8 cellular contexts compared by ENCODE assay signal in the genomic region with DNA sequence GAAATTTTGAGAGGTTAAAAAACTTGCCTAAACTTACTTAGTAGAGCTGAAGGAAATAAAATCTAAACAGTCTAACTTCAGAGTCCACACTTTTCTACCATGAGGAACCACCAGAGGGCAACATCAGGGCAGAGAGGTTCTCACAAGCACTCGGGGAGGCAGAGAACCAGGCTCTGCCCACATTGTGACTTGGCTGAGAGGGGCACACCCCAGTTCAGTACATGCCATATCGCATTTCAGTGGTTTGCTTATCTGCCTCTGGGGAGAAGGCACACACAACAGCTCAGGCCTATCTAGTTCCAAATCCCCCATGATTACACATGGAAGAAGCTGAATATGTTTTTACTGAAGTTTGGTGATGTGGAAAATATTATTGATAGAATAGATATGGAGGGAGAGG. TPM values are rescaled to one million over a fixed set of nuclear protein-coding genes. Genes with fewer than 3 reads are reported as not detected.
DNase-seq lines count a peak whose midpoint lies in the region; ATAC-seq and TF ChIP-seq lines count a peak whose summit lies in the region.

No MANE protein-coding gene starts in this region.

- 23% methylated on average over 2 of the region's 2 CpGs for whole genome bisulfite sequencing in prostate gland

- peak overlapping the region in 2 of 6 donors; percentile 8 to 15 for H3K27ac Mint-ChIP-seq in naive B cell

- no peak overlapping the region for H3K4me3 Mint-ChIP-seq in naive B cell

- H3K36me3 Mint-ChIP-seq in naive B cell, result peaks cover 0 to 7% of the 10 kb centered on the region in 2 donors

- DNase-seq in DMS53 treated with DMSO at 0.1 percent for 48 hours (lab: John Stamatoyannopoulos, UW; ENCODE audit: unreplicated experiment), result peak; percentile 13
- peak; percentile 17 for DNase-seq in GM19240 (ENCODE audit: insufficient read length, low spot score)
- DNase-seq in Peyer's patch, result peak in 1 of 3 donors; percentile 60
- peak; percentile 26 for DNase-seq in epithelial cell of prostate (ENCODE audit: low read depth, low spot score)
- DNase-seq in naive B cell, result peak; percentile 5
- DNase-seq in prostate gland (ENCODE audit: low spot score), result no peak
- no peak for DNase-seq in OCI-M2 (lab: John Stamatoyannopoulos, UW; ENCODE audit: unreplicated experiment)

- no peaks in the 10 kb centered on the region for H3K9me3 ChIP-seq in Peyer's patch
- H3K9me3 ChIP-seq in prostate gland, result no peaks in the 10 kb centered on the region

- intact Hi-C loops in prostate gland (cut with DNase I), result no loop called here

- H3K4me3 ChIP-seq in Peyer's patch, result no peak overlapping the region
- H3K4me3 ChIP-seq in prostate gland, result no peak overlapping the region

- H3K27me3 Mint-ChIP-seq in naive B cell, result peaks cover 13 to 23% (median 16%) of the 10 kb centered on the region in 3 donors

- H3K27ac ChIP-seq in Peyer's patch, result no peak overlapping the region
- no peak overlapping the region for H3K27ac ChIP-seq in epithelial cell of prostate
- no peak overlapping the region for H3K27ac ChIP-seq in prostate gland

- TF ChIP-seq POLR2A in Peyer's patch (IDR thresholded peaks at IDR 0.05) (no peak), prostate gland (IDR thresholded peaks at IDR 0.05) (no peak)

- no peaks in the 10 kb centered on the region for H3K27me3 ChIP-seq in Peyer's patch
- no peaks in the 10 kb centered on the region for H3K27me3 ChIP-seq in prostate gland (replicated peaks; ENCODE audit: insufficient read depth)

- H3K4me1 ChIP-seq in Peyer's patch (no peaks in the 10 kb centered on the region), prostate gland (replicated peaks) (no peaks in the 10 kb centered on the region)

- TF ChIP-seq CTCF in Peyer's patch (IDR thresholded peaks at IDR 0.05), result peak in 4 of 6 experiments; percentile 39 to 56 (median 52)
- peak in 2 of 4 experiments; percentile 10 to 28 for TF ChIP-seq CTCF in prostate gland (IDR thresholded peaks at IDR 0.05)

- H3K9me3 Mint-ChIP-seq in naive B cell, result peaks cover 0 to 9% (median 0%) of the 10 kb centered on the region in 7 donors

- peak; percentile 83 for ATAC-seq in HG03457 (IDR thresholded peaks at IDR 0.05; ENCODE audit: unreplicated experiment)
- ATAC-seq in naive B cell (ENCODE audit: low read depth in 2 of 2), result peak; percentile 35 to 54

- H3K4me1 Mint-ChIP-seq in naive B cell, result peaks cover 0 to 4% (median 0%) of the 10 kb centered on the region in 3 donors

- H3K36me3 ChIP-seq in Peyer's patch, result no peaks in the 10 kb centered on the region
- no peaks in the 10 kb centered on the region for H3K36me3 ChIP-seq in prostate gland

RNA-seq across cellular contexts. Expression of gene EQTN, which starts 49.2 kb away (rescaled TPM):
- total RNA-seq in Peyer's patch (1 to 10 TPM in 2 of 4 donors, not detected in 2; 1.9 to 2.3 TPM), prostate gland (1 to 10 TPM in 1 of 2 donors, not detected in 1; 3.0 TPM)
- under 1 TPM in 2 of 6 donors, not detected in 4; 0.37 to 0.62 TPM for polyA plus RNA-seq in naive B cell (ENCODE audit: low read depth in 6 of 6)

Comparison
In these comparisons a context has a peak if more than half of its experiments do, and no peak if none do; other contexts are left out.
1. DNase-seq: peak in DMS53 treated with DMSO at 0.1 percent for 48 hours (single experiment), GM19240 (single experiment), epithelial cell of prostate (single experiment) and naive B cell (single experiment); none in prostate gland (single experiment) and OCI-M2 (single experiment).